In genomic region chr10:131215776-131216175, GRCh38 we compare ENCODE assay signal across 21 cellular contexts.
"Had no signal": no experiment of that assay in that cellular context is flagged by ENCODE, and none has a peak within 500 bp of the region (broad histone marks: within the 10 kb centered on the region; RNA-seq: fewer than 3 reads in every experiment).

No MANE protein-coding gene starts in this region.

- DNase-seq: activated CD4-positive, alpha-beta memory T cell treated with anti-CD3 and anti-CD28 coated beads, Interleukin-2, amount 10 ng/mL, durations not matched to agents 7 days and 5 days; activated CD4-positive, alpha-beta T cell treated with anti-CD3 and anti-CD28 coated beads for 1 hour; activated CD4-positive, alpha-beta T cell treated with anti-CD3 and anti-CD28 coated beads, Interleukin-2, amount 10 ng/mL, durations not matched to agents 24 days and 14 days; activated gamma-delta T cell; activated naive CD4-positive, alpha-beta T cell treated with anti-CD3 and anti-CD28 coated beads, Interleukin-2, amount 50 U/mL, for 16 hours; activated naive CD8-positive, alpha-beta T cell treated with anti-CD3 and anti-CD28 coated beads, Interleukin-2, amount 10 ng/mL, durations not matched to agents 7 days and 5 days; adrenal gland; anterior cingulate cortex; IMR-90; Kasumi-1; KBM-7; NCI-H1105 treated with DMSO at 0.1 percent for 48 hours; NCI-H1436 treated with DMSO at 0.1 percent for 48 hours; NCI-H187; NCI-H2081 treated with DMSO at 0.1 percent for 48 hours; NCI-H446; NCI-H524; SHP77 treated with DMSO at 0.1 percent for 48 hours; T-helper 17 cell; T-helper 9 cell had no signal

- H3K4me1 ChIP-seq: adrenal gland had no signal

- H3K4me1 Mint-ChIP-seq: activated CD4-positive, alpha-beta memory T cell treated with anti-CD3 and anti-CD28 coated beads, Interleukin-2, amount 10 ng/mL, durations not matched to agents 7 days and 5 days; activated CD4-positive, alpha-beta T cell treated with anti-CD3 and anti-CD28 coated beads, Interleukin-2, amount 10 ng/mL, durations not matched to agents 24 days and 14 days; activated naive CD8-positive, alpha-beta T cell treated with anti-CD3 and anti-CD28 coated beads, Interleukin-2, amount 10 ng/mL, durations not matched to agents 7 days and 5 days; T-helper 17 cell; WTC11 had no signal

- H3K4me3 ChIP-seq: adrenal gland had no signal

- ATAC-seq: T-helper 17 cell, WTC11 had no signal

- H3K9me3 ChIP-seq: adrenal gland had no signal

- H3K4me3 Mint-ChIP-seq: activated CD4-positive, alpha-beta memory T cell treated with anti-CD3 and anti-CD28 coated beads, Interleukin-2, amount 10 ng/mL, durations not matched to agents 7 days and 5 days; activated CD4-positive, alpha-beta T cell treated with anti-CD3 and anti-CD28 coated beads, Interleukin-2, amount 10 ng/mL, durations not matched to agents 24 days and 14 days; activated naive CD8-positive, alpha-beta T cell treated with anti-CD3 and anti-CD28 coated beads, Interleukin-2, amount 10 ng/mL, durations not matched to agents 7 days and 5 days; T-helper 17 cell; WTC11 had no signal

- H3K27me3 Mint-ChIP-seq: activated CD4-positive, alpha-beta memory T cell treated with anti-CD3 and anti-CD28 coated beads, Interleukin-2, amount 10 ng/mL, durations not matched to agents 7 days and 5 days; activated CD4-positive, alpha-beta T cell treated with anti-CD3 and anti-CD28 coated beads, Interleukin-2, amount 10 ng/mL, durations not matched to agents 24 days and 14 days; activated naive CD8-positive, alpha-beta T cell treated with anti-CD3 and anti-CD28 coated beads, Interleukin-2, amount 10 ng/mL, durations not matched to agents 7 days and 5 days; T-helper 17 cell had no signal

- H3K27me3 ChIP-seq: adrenal gland had no signal

- H3K9me3 Mint-ChIP-seq: activated CD4-positive, alpha-beta T cell treated with anti-CD3 and anti-CD28 coated beads, Interleukin-2, amount 10 ng/mL, durations not matched to agents 24 days and 14 days; activated naive CD8-positive, alpha-beta T cell treated with anti-CD3 and anti-CD28 coated beads, Interleukin-2, amount 10 ng/mL, durations not matched to agents 7 days and 5 days had no signal

- H3K36me3 ChIP-seq: adrenal gland had no signal

- H3K27ac ChIP-seq: adrenal gland had no signal

- H3K36me3 Mint-ChIP-seq: activated naive CD8-positive, alpha-beta T cell treated with anti-CD3 and anti-CD28 coated beads, Interleukin-2, amount 10 ng/mL, durations not matched to agents 7 days and 5 days had no signal

- H3K27ac Mint-ChIP-seq: activated CD4-positive, alpha-beta memory T cell treated with anti-CD3 and anti-CD28 coated beads, Interleukin-2, amount 10 ng/mL, durations not matched to agents 7 days and 5 days; activated CD4-positive, alpha-beta T cell treated with anti-CD3 and anti-CD28 coated beads, Interleukin-2, amount 10 ng/mL, durations not matched to agents 24 days and 14 days; activated naive CD8-positive, alpha-beta T cell treated with anti-CD3 and anti-CD28 coated beads, Interleukin-2, amount 10 ng/mL, durations not matched to agents 7 days and 5 days; T-helper 17 cell; WTC11 had no signal
